Comparison of ENCODE assay signal across 1 cellular context in genomic region chr6:83192871-83193746, GRCh38.
TF ChIP-seq lines count a peak whose summit lies in the region.

Gene PGM3 (minus strand): TSS chr6:83193265. CDS start chr6:83191012, 2,253 bp downstream.
Gene RWDD2A (plus strand): TSS chr6:83193357. CDS start chr6:83194452, 1,095 bp downstream.

TF ChIP-seq in HepG2, 621 proteins besides CTCF, POLR2A, EP300 and RAD21 (continued from another document and continues in another):
- 0 out of 2 replicates have a peak, but pooled peaks have one; percentile 45 for TF ChIP-seq ZNF235 (CRISPR knock-in tag; IDR thresholded peaks at IDR 0.05; ENCODE audit: borderline replicate concordance)
- TF ChIP-seq AKAP8 (CRISPR knock-in tag; IDR thresholded peaks at IDR 0.05): 0 out of 2 replicates have a peak, but pooled peaks have one; percentile 14
- TF ChIP-seq ZNF737 (CRISPR knock-in tag; IDR thresholded peaks at IDR 0.05; ENCODE audit: borderline replicate concordance): no peak
- peak; percentile 85 for TF ChIP-seq GMEB1 (CRISPR knock-in tag; IDR thresholded peaks at IDR 0.05; ENCODE audit: borderline replicate concordance)
- peak; percentile 78 for TF ChIP-seq ZIK1 (CRISPR knock-in tag; IDR thresholded peaks at IDR 0.05; ENCODE audit: borderline replicate concordance, low read depth)
- TF ChIP-seq NONO (IDR thresholded peaks at IDR 0.05): no peak
- TF ChIP-seq NONO (CRISPR knock-in tag; conservative IDR thresholded peaks at IDR 0.05): peak; percentile 76
- TF ChIP-seq ZNF414 (CRISPR knock-in tag; IDR thresholded peaks at IDR 0.05): peak; percentile 85
- TF ChIP-seq ZNF160 (CRISPR knock-in tag; IDR thresholded peaks at IDR 0.05): peak; percentile 78
- TF ChIP-seq ZNF501 (CRISPR knock-in tag; IDR thresholded peaks at IDR 0.05): peak; percentile 48; the same call in 1 of the 2 replicates
- no peak for TF ChIP-seq ZNF839 (CRISPR knock-in tag; IDR thresholded peaks at IDR 0.05; ENCODE audit: borderline replicate concordance)
- TF ChIP-seq ZNF143 (CRISPR knock-in tag; IDR thresholded peaks at IDR 0.05): peak; percentile 52
- TF ChIP-seq KDM5A (IDR thresholded peaks at IDR 0.05; ENCODE audit: borderline replicate concordance, low read length): peak; percentile 71; the same call in 1 of the 2 replicates
- TF ChIP-seq NRL (CRISPR knock-in tag; IDR thresholded peaks at IDR 0.05; ENCODE audit: borderline replicate concordance): peak; percentile 86; the same call in 1 of the 2 replicates
- TF ChIP-seq ZNF549 (CRISPR knock-in tag; IDR thresholded peaks at IDR 0.05): no peak
- TF ChIP-seq ZNF609 (CRISPR knock-in tag; IDR thresholded peaks at IDR 0.05; ENCODE audit: borderline replicate concordance): no peak
- no peak for TF ChIP-seq ZNF562 (CRISPR knock-in tag; IDR thresholded peaks at IDR 0.05; ENCODE audit: borderline replicate concordance)
- peak; percentile 22; the same call in 1 of the 2 replicates for TF ChIP-seq ZMYM3 (CRISPR knock-in tag; IDR thresholded peaks at IDR 0.05)
- TF ChIP-seq MNT (IDR thresholded peaks at IDR 0.05): peak; percentile 43
- peak; percentile 42 for TF ChIP-seq CREM (IDR thresholded peaks at IDR 0.05)
- no peak for TF ChIP-seq CREM (CRISPR knock-in tag; IDR thresholded peaks at IDR 0.05)
- TF ChIP-seq ZSCAN20 (CRISPR knock-in tag; IDR thresholded peaks at IDR 0.05; ENCODE audit: borderline replicate concordance): peak; percentile 4; the same call in 1 of the 2 replicates
- 0 out of 2 replicates have a peak, but pooled peaks have one; percentile 40 for TF ChIP-seq ZNF33B (CRISPR knock-in tag; IDR thresholded peaks at IDR 0.05)
- 0 out of 2 replicates have a peak, but pooled peaks have one; percentile 28 for TF ChIP-seq ZNF503 (CRISPR knock-in tag; IDR thresholded peaks at IDR 0.05)
- TF ChIP-seq CSRNP2 (CRISPR knock-in tag; conservative IDR thresholded peaks at IDR 0.05; ENCODE audit: low read depth): no peak
- TF ChIP-seq DRAP1 (CRISPR knock-in tag; IDR thresholded peaks at IDR 0.05): peak; percentile 87
- no peak for TF ChIP-seq NFIC (IDR thresholded peaks at IDR 0.05; ENCODE audit: low read length)
- TF ChIP-seq ATF6 (CRISPR knock-in tag; conservative IDR thresholded peaks at IDR 0.05): no peak
- no peak for TF ChIP-seq DBP (CRISPR knock-in tag; IDR thresholded peaks at IDR 0.05; ENCODE audit: not compliant biosample characterization)
- TF ChIP-seq CHCHD3 (CRISPR knock-in tag; IDR thresholded peaks at IDR 0.05): 0 out of 2 replicates have a peak, but pooled peaks have one; percentile 29
- no peak for TF ChIP-seq U2AF2 (IDR thresholded peaks at IDR 0.05; ENCODE audit: low read depth, low read length)
- no peak for TF ChIP-seq ZNF577 (CRISPR knock-in tag; IDR thresholded peaks at IDR 0.05; ENCODE audit: borderline replicate concordance, low read depth)
- TF ChIP-seq MZF1 (CRISPR knock-in tag; IDR thresholded peaks at IDR 0.05; ENCODE audit: borderline replicate concordance): 0 out of 2 replicates have a peak, but pooled peaks have one; percentile 20
- TF ChIP-seq REL (CRISPR knock-in tag; conservative IDR thresholded peaks at IDR 0.05): 0 out of 2 replicates have a peak, but pooled peaks have one; percentile 36
- no peak for TF ChIP-seq HHEX (CRISPR knock-in tag; IDR thresholded peaks at IDR 0.05)
- TF ChIP-seq IKZF5 (CRISPR knock-in tag; IDR thresholded peaks at IDR 0.05): peak; percentile 84
- TF ChIP-seq ZSCAN9 (CRISPR knock-in tag; IDR thresholded peaks at IDR 0.05; ENCODE audit: borderline replicate concordance): peak; percentile 26; the same call in 1 of the 2 replicates
- no peak for TF ChIP-seq ZNF672 (CRISPR knock-in tag; IDR thresholded peaks at IDR 0.05)
- TF ChIP-seq PRMT3 (CRISPR knock-in tag; IDR thresholded peaks at IDR 0.05; ENCODE audit: borderline replicate concordance, low read depth): no peak
- TF ChIP-seq EZH2 (conservative IDR thresholded peaks at IDR 0.05; ENCODE audit: low read depth, low read length): no peak
- no peak for TF ChIP-seq XRCC5 (optimal IDR thresholded peaks at IDR 0.05; ENCODE audit: low read length)
- 0 out of 2 replicates have a peak, but pooled peaks have one; percentile 60 for TF ChIP-seq MAF1 (CRISPR knock-in tag; IDR thresholded peaks at IDR 0.05; ENCODE audit: borderline replicate concordance)
- peak; percentile 87; the same call in 1 of the 2 replicates for TF ChIP-seq ZNF83 (CRISPR knock-in tag; IDR thresholded peaks at IDR 0.05; ENCODE audit: borderline replicate concordance)
- no peak for TF ChIP-seq ZFP82 (CRISPR knock-in tag; IDR thresholded peaks at IDR 0.05; ENCODE audit: borderline replicate concordance)
- peak; percentile 75; the same call in 1 of the 2 replicates for TF ChIP-seq ZNF274 (CRISPR knock-in tag; IDR thresholded peaks at IDR 0.05)
